Comparison of ENCODE assay signal across 1 cellular context in the genomic region with DNA sequence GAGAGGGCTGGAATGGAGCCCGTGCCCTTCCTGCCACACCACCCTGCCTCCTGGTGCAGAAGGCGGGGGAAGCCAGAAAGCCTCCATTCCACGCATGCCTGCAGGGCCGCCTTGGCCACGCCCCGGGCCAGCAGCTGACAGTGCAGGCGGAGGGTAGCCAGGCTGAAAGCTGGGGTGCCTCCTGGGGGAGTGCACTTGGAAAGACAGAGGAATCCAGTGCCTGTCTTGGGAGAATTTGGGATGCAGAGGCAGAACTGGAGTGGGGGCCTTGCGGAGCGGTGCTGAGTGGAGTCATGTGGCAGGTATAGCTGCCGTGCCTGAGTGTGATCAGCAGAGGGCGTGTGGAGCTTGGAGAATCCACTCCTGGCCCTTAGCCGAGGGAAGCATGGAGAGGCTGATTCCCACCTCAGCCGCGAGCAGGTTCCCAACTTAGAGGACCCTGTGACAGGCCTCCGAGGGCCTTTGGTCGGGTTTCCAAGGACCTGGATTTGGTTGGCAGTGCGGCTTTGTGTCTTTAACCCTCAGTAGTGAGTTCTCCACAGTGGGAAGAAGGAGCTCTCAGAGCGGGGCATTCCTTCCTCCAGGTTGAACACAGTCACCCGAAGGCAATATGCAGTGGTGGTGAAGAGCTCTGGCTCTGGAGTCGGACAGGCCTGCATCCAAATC.
TF ChIP-seq lines count a peak whose summit lies in the region.

No MANE protein-coding gene starts in this region.

TF ChIP-seq in HepG2, 621 proteins besides CTCF, POLR2A, EP300 and RAD21 (continued from another document):
- TF ChIP-seq, protein P1, sequence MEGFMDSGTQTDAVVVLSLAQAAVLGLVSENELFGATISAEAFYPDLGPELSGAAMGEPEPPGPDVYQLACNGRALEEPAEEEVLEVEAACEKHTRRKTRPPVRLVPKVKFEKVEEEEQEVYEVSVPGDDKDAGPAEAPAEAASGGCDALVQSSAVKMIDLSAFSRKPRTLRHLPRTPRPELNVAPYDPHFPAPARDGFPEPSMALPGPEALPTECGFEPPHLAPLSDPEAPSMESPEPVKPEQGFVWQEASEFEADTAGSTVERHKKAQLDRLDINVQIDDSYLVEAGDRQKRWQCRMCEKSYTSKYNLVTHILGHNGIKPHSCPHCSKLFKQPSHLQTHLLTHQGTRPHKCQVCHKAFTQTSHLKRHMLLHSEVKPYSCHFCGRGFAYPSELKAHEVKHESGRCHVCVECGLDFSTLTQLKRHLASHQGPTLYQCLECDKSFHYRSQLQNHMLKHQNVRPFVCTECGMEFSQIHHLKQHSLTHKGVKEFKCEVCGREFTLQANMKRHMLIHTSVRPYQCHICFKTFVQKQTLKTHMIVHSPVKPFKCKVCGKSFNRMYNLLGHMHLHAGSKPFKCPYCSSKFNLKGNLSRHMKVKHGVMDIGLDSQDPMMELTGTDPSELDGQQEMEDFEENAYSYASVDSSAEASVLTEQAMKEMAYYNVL (CRISPR knock-in tag; IDR thresholded peaks at IDR 0.05; ENCODE audit: borderline replicate concordance): no peak
- TF ChIP-seq GABPA (IDR thresholded peaks at IDR 0.05; ENCODE audit: low read depth, low read length): no peak
- TF ChIP-seq GABPA (CRISPR knock-in tag; IDR thresholded peaks at IDR 0.05; ENCODE audit: low read depth): no peak
- TF ChIP-seq POGZ (CRISPR knock-in tag; IDR thresholded peaks at IDR 0.05): no peak
- TF ChIP-seq ZNF260 (CRISPR knock-in tag; IDR thresholded peaks at IDR 0.05; ENCODE audit: borderline replicate concordance, low read depth): no peak
- TF ChIP-seq, protein P2, sequence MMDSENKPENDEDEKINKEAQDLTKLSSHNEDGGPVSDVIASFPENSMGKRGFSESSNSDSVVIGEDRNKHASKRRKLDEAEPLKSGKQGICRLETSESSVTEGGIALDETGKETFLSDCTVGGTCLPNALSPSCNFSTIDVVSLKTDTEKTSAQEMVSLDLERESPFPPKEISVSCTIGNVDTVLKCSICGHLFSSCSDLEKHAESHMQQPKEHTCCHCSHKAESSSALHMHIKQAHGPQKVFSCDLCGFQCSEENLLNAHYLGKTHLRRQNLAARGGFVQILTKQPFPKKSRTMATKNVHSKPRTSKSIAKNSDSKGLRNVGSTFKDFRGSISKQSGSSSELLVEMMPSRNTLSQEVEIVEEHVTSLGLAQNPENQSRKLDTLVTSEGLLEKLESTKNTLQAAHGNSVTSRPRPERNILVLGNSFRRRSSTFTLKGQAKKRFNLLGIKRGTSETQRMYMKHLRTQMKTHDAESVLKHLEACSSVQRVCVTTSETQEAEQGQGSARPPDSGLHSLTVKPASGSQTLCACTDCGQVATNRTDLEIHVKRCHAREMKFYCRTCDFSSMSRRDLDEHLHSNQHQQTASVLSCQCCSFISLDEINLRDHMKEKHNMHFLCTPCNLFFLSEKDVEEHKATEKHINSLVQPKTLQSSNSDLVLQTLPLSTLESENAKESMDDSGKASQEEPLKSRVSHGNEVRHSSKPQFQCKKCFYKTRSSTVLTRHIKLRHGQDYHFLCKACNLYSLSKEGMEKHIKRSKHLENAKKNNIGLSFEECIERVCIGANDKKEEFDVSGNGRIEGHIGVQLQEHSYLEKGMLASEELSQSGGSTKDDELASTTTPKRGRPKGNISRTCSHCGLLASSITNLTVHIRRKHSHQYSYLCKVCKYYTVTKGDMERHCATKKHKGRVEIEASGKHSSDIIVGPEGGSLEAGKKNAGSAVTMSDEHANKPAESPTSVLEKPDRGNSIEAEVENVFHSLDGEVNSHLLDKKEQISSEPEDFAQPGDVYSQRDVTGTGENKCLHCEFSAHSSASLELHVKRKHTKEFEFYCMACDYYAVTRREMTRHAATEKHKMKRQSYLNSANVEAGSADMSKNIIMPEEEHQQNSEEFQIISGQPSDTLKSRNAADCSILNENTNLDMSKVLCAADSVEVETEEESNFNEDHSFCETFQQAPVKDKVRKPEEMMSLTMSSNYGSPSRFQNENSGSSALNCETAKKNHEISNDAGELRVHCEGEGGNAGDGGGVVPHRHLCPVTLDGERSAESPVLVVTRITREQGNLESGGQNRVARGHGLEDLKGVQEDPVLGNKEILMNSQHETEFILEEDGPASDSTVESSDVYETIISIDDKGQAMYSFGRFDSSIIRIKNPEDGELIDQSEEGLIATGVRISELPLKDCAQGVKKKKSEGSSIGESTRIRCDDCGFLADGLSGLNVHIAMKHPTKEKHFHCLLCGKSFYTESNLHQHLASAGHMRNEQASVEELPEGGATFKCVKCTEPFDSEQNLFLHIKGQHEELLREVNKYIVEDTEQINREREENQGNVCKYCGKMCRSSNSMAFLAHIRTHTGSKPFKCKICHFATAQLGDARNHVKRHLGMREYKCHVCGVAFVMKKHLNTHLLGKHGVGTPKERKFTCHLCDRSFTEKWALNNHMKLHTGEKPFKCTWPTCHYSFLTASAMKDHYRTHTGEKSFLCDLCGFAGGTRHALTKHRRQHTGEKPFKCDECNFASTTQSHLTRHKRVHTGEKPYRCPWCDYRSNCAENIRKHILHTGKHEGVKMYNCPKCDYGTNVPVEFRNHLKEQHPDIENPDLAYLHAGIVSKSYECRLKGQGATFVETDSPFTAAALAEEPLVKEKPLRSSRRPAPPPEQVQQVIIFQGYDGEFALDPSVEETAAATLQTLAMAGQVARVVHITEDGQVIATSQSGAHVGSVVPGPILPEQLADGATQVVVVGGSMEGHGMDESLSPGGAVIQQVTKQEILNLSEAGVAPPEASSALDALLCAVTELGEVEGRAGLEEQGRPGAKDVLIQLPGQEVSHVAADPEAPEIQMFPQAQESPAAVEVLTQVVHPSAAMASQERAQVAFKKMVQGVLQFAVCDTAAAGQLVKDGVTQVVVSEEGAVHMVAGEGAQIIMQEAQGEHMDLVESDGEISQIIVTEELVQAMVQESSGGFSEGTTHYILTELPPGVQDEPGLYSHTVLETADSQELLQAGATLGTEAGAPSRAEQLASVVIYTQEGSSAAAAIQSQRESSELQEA (CRISPR knock-in tag; IDR thresholded peaks at IDR 0.05; ENCODE audit: not compliant biosample characterization): no peak
- TF ChIP-seq SIX4 (CRISPR knock-in tag; IDR thresholded peaks at IDR 0.05): no peak
- TF ChIP-seq, protein P3, sequence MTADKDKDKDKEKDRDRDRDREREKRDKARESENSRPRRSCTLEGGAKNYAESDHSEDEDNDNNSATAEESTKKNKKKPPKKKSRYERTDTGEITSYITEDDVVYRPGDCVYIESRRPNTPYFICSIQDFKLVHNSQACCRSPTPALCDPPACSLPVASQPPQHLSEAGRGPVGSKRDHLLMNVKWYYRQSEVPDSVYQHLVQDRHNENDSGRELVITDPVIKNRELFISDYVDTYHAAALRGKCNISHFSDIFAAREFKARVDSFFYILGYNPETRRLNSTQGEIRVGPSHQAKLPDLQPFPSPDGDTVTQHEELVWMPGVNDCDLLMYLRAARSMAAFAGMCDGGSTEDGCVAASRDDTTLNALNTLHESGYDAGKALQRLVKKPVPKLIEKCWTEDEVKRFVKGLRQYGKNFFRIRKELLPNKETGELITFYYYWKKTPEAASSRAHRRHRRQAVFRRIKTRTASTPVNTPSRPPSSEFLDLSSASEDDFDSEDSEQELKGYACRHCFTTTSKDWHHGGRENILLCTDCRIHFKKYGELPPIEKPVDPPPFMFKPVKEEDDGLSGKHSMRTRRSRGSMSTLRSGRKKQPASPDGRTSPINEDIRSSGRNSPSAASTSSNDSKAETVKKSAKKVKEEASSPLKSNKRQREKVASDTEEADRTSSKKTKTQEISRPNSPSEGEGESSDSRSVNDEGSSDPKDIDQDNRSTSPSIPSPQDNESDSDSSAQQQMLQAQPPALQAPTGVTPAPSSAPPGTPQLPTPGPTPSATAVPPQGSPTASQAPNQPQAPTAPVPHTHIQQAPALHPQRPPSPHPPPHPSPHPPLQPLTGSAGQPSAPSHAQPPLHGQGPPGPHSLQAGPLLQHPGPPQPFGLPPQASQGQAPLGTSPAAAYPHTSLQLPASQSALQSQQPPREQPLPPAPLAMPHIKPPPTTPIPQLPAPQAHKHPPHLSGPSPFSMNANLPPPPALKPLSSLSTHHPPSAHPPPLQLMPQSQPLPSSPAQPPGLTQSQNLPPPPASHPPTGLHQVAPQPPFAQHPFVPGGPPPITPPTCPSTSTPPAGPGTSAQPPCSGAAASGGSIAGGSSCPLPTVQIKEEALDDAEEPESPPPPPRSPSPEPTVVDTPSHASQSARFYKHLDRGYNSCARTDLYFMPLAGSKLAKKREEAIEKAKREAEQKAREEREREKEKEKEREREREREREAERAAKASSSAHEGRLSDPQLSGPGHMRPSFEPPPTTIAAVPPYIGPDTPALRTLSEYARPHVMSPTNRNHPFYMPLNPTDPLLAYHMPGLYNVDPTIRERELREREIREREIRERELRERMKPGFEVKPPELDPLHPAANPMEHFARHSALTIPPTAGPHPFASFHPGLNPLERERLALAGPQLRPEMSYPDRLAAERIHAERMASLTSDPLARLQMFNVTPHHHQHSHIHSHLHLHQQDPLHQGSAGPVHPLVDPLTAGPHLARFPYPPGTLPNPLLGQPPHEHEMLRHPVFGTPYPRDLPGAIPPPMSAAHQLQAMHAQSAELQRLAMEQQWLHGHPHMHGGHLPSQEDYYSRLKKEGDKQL (CRISPR knock-in tag; IDR thresholded peaks at IDR 0.05; ENCODE audit: low read depth): no peak
